ENCODE assay signal across 8 cellular contexts in the genomic region with DNA sequence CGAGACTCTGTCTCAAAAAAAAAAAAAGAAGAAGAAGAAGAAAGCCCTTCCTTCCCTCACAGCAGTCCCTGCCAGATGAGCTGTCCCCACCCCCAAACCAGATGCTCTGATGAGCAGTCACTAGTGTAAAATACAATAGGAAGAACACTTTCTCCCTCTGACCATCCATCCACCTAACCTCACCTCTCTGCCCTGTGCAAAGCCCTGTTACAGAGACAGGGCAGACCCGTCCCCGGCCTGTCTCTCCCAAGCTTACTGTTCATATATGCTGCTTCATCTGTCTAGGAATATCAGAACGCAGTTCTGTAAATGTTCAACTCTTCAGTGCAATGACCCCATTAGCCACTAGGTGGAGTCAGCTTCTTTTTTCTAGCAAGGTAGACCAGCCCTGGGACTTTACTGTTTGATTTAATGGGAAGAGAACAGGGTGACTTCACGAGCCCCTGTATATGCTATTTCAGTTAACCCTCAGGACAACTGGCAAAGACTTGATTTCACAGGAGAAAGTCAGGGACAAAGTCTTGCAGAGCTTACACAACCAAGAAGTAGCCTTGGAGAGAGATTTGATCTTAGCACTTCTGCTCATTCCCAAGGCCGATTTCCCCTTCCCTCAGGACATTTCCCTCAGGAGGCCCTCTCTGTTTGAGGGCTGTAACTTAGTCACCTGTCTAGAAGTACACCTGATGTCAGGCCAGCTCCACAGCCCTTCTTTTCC. TPM values are rescaled to one million over a fixed set of nuclear protein-coding genes. Genes with fewer than 3 reads are reported as not detected.
DNase-seq lines count a peak whose midpoint lies in the region; ATAC-seq, FAIRE-seq and TF ChIP-seq lines count a peak whose summit lies in the region.

No MANE protein-coding gene starts in this region.

- H3K4me3 ChIP-seq in mesenchymal stem cell (ENCODE audit: insufficient read depth in 1 of 2, low read depth in 1 of 2, low read length in 2 of 2): no peak overlapping the region

- TF ChIP-seq POLR2A in GM12892 (IDR thresholded peaks at IDR 0.05; ENCODE audit: low read depth, low read length): no peak

- no peak overlapping the region for H3K18ac ChIP-seq in mesenchymal stem cell (ENCODE audit: low read depth in 1 of 2, low read length in 2 of 2)

- no peak overlapping the region for H3K23ac ChIP-seq in mesenchymal stem cell (ENCODE audit: low read length in 2 of 2)

- no peak overlapping the region for H3K14ac ChIP-seq in mesenchymal stem cell (ENCODE audit: low read length in 2 of 2)

- no peak overlapping the region for H4K8ac ChIP-seq in mesenchymal stem cell (ENCODE audit: low read length)

- H2BK5ac ChIP-seq in mesenchymal stem cell (ENCODE audit: low read depth, low read length, poor library complexity, severe bottlenecking): no peak overlapping the region

- H3K4me2 ChIP-seq in mesenchymal stem cell (ENCODE audit: low read length, poor library complexity, severe bottlenecking): peak overlapping the region; percentile 59

- H3K4ac ChIP-seq in mesenchymal stem cell (ENCODE audit: low read depth in 1 of 2, low read length in 2 of 2): no peak overlapping the region

- no peaks in the 10 kb centered on the region for H3K27me3 ChIP-seq in mesenchymal stem cell (ENCODE audit: control insufficient read depth in 1 of 2, insufficient read depth in 1 of 2, low read length in 2 of 2)

- no peak overlapping the region for H4K91ac ChIP-seq in mesenchymal stem cell (ENCODE audit: low read length)

- no peak overlapping the region for H2AK5ac ChIP-seq in mesenchymal stem cell (ENCODE audit: low read length, severe bottlenecking)

- H3K9ac ChIP-seq in mesenchymal stem cell (ENCODE audit: low read length): peak overlapping the region; percentile 37

- no peaks in the 10 kb centered on the region for H3K9me3 ChIP-seq in mesenchymal stem cell (ENCODE audit: control insufficient read depth, low read length)

- H3K79me1 ChIP-seq in mesenchymal stem cell (replicated peaks; ENCODE audit: low read length, poor library complexity, severe bottlenecking): no peaks in the 10 kb centered on the region

- no peak for DNase-seq in GM12892 (ENCODE audit: insufficient read length)
- peak; percentile 82 for DNase-seq in NCI-H748 (lab: John Stamatoyannopoulos, UW; ENCODE audit: unreplicated experiment)
- peak; percentile 21 to 70 for DNase-seq in activated CD4-positive, alpha-beta T cell treated with anti-CD3 and anti-CD28 coated beads, Interleukin-2, amount 50 U/mL, for 24 hours (ENCODE audit: low read depth in 1 of 2, low spot score in 1 of 2)
- DNase-seq in ecto neural progenitor cell (ENCODE audit: low spot score): peak; percentile 78
- DNase-seq in mesenchymal stem cell: peak; percentile 87
- peak; percentile 14 to 37 for DNase-seq in stimulated activated CD8-positive, alpha-beta memory T cell treated with anti-CD3 and anti-CD28 coated beads, Interleukin-2, amount 100 ng/mL, for 48 hours (ENCODE audit: low read depth in 2 of 2)

- H2BK15ac ChIP-seq in mesenchymal stem cell (ENCODE audit: low read depth, poor library complexity, severe bottlenecking): no peak overlapping the region

- peak; percentile 88 for FAIRE-seq in GM12892 (lab: Jason Lieb, UNC)

- ATAC-seq in HG03442 (IDR thresholded peaks at IDR 0.05; ENCODE audit: unreplicated experiment): peak; percentile 45

- WGBS in mesenchymal stem cell: 25% methylated on average over 5 of the region's 6 CpGs

- TF ChIP-seq CTCF in 22Rv1 (IDR thresholded peaks at IDR 0.05): peak; percentile 91

- H2BK120ac ChIP-seq in mesenchymal stem cell (ENCODE audit: low read depth, low read length): no peak overlapping the region

- H3K27ac ChIP-seq in 22Rv1 (no peak overlapping the region), mesenchymal stem cell (ENCODE audit: low read length, poor library complexity, severe bottlenecking) (peak overlapping the region; percentile 73)

- peaks cover 5% of the 10 kb centered on the region for H3K4me1 ChIP-seq in mesenchymal stem cell (ENCODE audit: control insufficient read depth, insufficient read depth, low read depth, low read length)

- no peak overlapping the region for H2BK12ac ChIP-seq in mesenchymal stem cell (ENCODE audit: low read length in 2 of 2)

- H3K36me3 ChIP-seq in mesenchymal stem cell (ENCODE audit: control insufficient read depth in 1 of 2, insufficient read depth in 2 of 2, low read depth in 1 of 2, low read length in 2 of 2): peaks cover 4 to 19% of the 10 kb centered on the region in 2 experiments

- H2AFZ ChIP-seq in mesenchymal stem cell (ENCODE audit: low read depth, low read length): no peak overlapping the region

RNA-seq across cellular contexts. Expression of gene FGFR4, which starts 14.9 kb away (rescaled TPM):
- polyA plus RNA-seq in GM12892 (2012; ENCODE audit: missing spikeins): 0.45 TPM
- polyA plus RNA-seq in mesenchymal stem cell (2013, experiment 1 of 2): 16.1 TPM
- polyA plus RNA-seq in mesenchymal stem cell (2013, experiment 2 of 2): 16.0 TPM

RNA-seq across cellular contexts. Expression of gene ZNF346, which starts 49.3 kb away (rescaled TPM):
- 16.1 TPM for polyA plus RNA-seq in GM12892 (2012; ENCODE audit: missing spikeins)
- polyA plus RNA-seq in mesenchymal stem cell (2013, experiment 1 of 2): 8.8 TPM
- polyA plus RNA-seq in mesenchymal stem cell (2013, experiment 2 of 2): 9.3 TPM
